ENCODE assay signal across 8 cellular contexts in genomic region chr15:75646112-75646943, GRCh38. TPM values are rescaled to one million over a fixed set of nuclear protein-coding genes. Genes with fewer than 3 reads are reported as not detected.
DNase-seq lines count a peak whose midpoint lies in the region; ATAC-seq, FAIRE-seq and TF ChIP-seq lines count a peak whose summit lies in the region.

No MANE protein-coding gene starts in this region.

- H3K27ac ChIP-seq in urinary bladder (ENCODE audit: low read depth) = peak overlapping the region; percentile 93

- no peak for ATAC-seq in activated naive CD4-positive, alpha-beta T cell treated with anti-CD3 and anti-CD28 coated beads, Interleukin-2, amount 50 U/mL, for 72 hours
- no peak for ATAC-seq in GM19467 (IDR thresholded peaks at IDR 0.05; ENCODE audit: unreplicated experiment)

- no peak for DNase-seq in activated naive CD4-positive, alpha-beta T cell treated with anti-CD3 and anti-CD28 coated beads, Interleukin-2, amount 50 U/mL, for 72 hours (ENCODE audit: low spot score in 2 of 2)
- DNase-seq in cardiac fibroblast (ENCODE audit: low read depth in 2 of 2) (no peak), mesothelial cell of epicardium (ENCODE audit: low spot score in 2 of 2, unreplicated experiment in 2 of 2) (no peak), urothelium cell line (ENCODE audit: low spot score) (no peak), DMS 273 treated with DMSO at 0.1 percent for 48 hours (lab: John Stamatoyannopoulos, UW) (no peak)

- H3K4me1 ChIP-seq in urinary bladder (ENCODE audit: insufficient read depth) = peaks cover 2% of the 10 kb centered on the region

- no peaks in the 10 kb centered on the region for H3K36me3 ChIP-seq in urinary bladder (ENCODE audit: insufficient read depth)

- no peaks in the 10 kb centered on the region for H3K9me3 Mint-ChIP-seq in activated naive CD4-positive, alpha-beta T cell treated with anti-CD3 and anti-CD28 coated beads, Interleukin-2, amount 50 U/mL, for 24 hours
- H3K9me3 Mint-ChIP-seq in activated naive CD4-positive, alpha-beta T cell treated with anti-CD3 and anti-CD28 coated beads, Interleukin-2, amount 50 U/mL, for 72 hours = no peaks in the 10 kb centered on the region
- no peaks in the 10 kb centered on the region for H3K9me3 Mint-ChIP-seq in mesothelial cell of epicardium

- H3K4me3 ChIP-seq in cardiac fibroblast (replicated peaks in 1 of 2; ENCODE audit: low read depth in 2 of 2, low read length in 2 of 2) (peak overlapping the region; percentile 80 to 83), urinary bladder (ENCODE audit: low read depth, low read length) (peak overlapping the region; percentile 73)

- H3K27me3 Mint-ChIP-seq in activated naive CD4-positive, alpha-beta T cell treated with anti-CD3 and anti-CD28 coated beads, Interleukin-2, amount 50 U/mL, for 24 hours = no peaks in the 10 kb centered on the region
- H3K27me3 Mint-ChIP-seq in mesothelial cell of epicardium (ENCODE audit: low read depth) = peaks cover 3% of the 10 kb centered on the region

- WGBS in urinary bladder = 42% methylated on average over 5 of the region's 5 CpGs

- H3K4me1 Mint-ChIP-seq in activated naive CD4-positive, alpha-beta T cell treated with anti-CD3 and anti-CD28 coated beads, Interleukin-2, amount 50 U/mL, for 24 hours = peaks cover 30% of the 10 kb centered on the region
- H3K4me1 Mint-ChIP-seq in mesothelial cell of epicardium = peaks cover 40% of the 10 kb centered on the region

- H3K4me3 Mint-ChIP-seq in activated naive CD4-positive, alpha-beta T cell treated with anti-CD3 and anti-CD28 coated beads, Interleukin-2, amount 50 U/mL, for 24 hours = peak overlapping the region; percentile 88
- H3K4me3 Mint-ChIP-seq in mesothelial cell of epicardium = peak overlapping the region; percentile 89

- TF ChIP-seq CTCF in cardiac fibroblast (IDR thresholded peaks at IDR 0.05; ENCODE audit: low read depth, low read length) (no peak), mesothelial cell of epicardium (IDR thresholded peaks at IDR 0.05; ENCODE audit: unreplicated experiment) (no peak)

- FAIRE-seq in urothelium cell line (lab: Jason Lieb, UNC) = no peak

- no peaks in the 10 kb centered on the region for H3K36me3 Mint-ChIP-seq in activated naive CD4-positive, alpha-beta T cell treated with anti-CD3 and anti-CD28 coated beads, Interleukin-2, amount 50 U/mL, for 24 hours
- no peaks in the 10 kb centered on the region for H3K36me3 Mint-ChIP-seq in activated naive CD4-positive, alpha-beta T cell treated with anti-CD3 and anti-CD28 coated beads, Interleukin-2, amount 50 U/mL, for 72 hours
- H3K36me3 Mint-ChIP-seq in mesothelial cell of epicardium = no peaks in the 10 kb centered on the region

- H3K27ac Mint-ChIP-seq in activated naive CD4-positive, alpha-beta T cell treated with anti-CD3 and anti-CD28 coated beads, Interleukin-2, amount 50 U/mL, for 24 hours = no peak overlapping the region
- H3K27ac Mint-ChIP-seq in activated naive CD4-positive, alpha-beta T cell treated with anti-CD3 and anti-CD28 coated beads, Interleukin-2, amount 50 U/mL, for 72 hours = peak overlapping the region in 1 of 2 donors; percentile 82
- peak overlapping the region; percentile 95 for H3K27ac Mint-ChIP-seq in mesothelial cell of epicardium

RNA-seq across cellular contexts. Expression of gene SNX33, which starts 1.4 kb away (rescaled TPM):
- 1 to 10 TPM; 3.1 to 4.0 TPM for total RNA-seq in activated naive CD4-positive, alpha-beta T cell treated with anti-CD3 and anti-CD28 coated beads, Interleukin-2, amount 50 U/mL, for 72 hours
- total RNA-seq in mesothelial cell of epicardium (22.1 to 23.3 TPM (median 22.8 TPM) in 3 replicates), urinary bladder (11.1 TPM)
- polyA plus RNA-seq in urinary bladder = 25.8 TPM

RNA-seq across cellular contexts. Expression of gene IMP3, which starts 6.3 kb away (rescaled TPM):
- 10 to 100 TPM; 66.5 to 93.8 TPM for total RNA-seq in activated naive CD4-positive, alpha-beta T cell treated with anti-CD3 and anti-CD28 coated beads, Interleukin-2, amount 50 U/mL, for 72 hours
- 38.6 to 43.6 TPM (median 39.0 TPM) in 3 replicates for total RNA-seq in mesothelial cell of epicardium
- total RNA-seq in urinary bladder = 30.1 TPM
- polyA plus RNA-seq in urinary bladder = 62.5 TPM

RNA-seq across cellular contexts. Expression of gene SNUPN, which starts 20.8 kb away (rescaled TPM):
- total RNA-seq in activated naive CD4-positive, alpha-beta T cell treated with anti-CD3 and anti-CD28 coated beads, Interleukin-2, amount 50 U/mL, for 72 hours = 10 to 100 TPM; 36.1 to 37.3 TPM
- total RNA-seq in mesothelial cell of epicardium (19.4 to 23.5 TPM (median 23.0 TPM) in 3 replicates), urinary bladder (25.1 TPM)
- polyA plus RNA-seq in urinary bladder = 23.6 TPM
